23 cellular contexts compared by ENCODE assay signal in the genomic region with DNA sequence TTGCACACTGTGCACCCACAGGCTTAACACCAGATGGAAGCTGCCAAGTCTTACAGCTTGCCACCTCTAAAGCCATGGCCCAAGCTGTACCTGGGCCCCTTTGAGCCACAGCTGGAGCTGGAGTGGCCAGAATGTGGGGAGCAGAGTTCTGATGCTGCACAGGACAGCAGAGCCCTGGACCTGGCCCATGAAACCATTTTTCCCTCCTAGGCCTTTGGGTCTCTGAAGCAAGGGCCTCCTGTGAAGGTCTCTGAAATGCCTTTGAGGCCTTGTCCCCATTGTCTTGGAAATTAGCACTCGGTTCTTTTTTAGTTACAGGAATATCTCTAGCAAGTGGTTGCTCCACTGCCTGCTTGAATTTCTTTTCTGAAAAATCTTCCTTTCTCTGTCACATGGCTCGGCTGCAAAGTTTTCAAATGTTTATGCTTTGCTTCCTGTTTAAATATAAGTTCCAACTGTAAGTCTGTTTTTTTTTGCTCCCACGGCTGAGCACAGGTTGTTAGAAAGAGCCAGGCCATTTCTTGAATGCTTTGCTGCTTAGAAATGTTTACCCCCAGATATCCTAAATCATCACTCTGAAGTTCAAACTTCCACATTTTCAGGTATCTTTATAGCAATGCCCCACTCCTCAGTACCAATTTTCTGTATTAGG.
"Had no signal": no experiment of that assay in that cellular context is flagged by ENCODE, and none has a peak within 500 bp of the region (broad histone marks: within the 10 kb centered on the region; RNA-seq: fewer than 3 reads in every experiment).

No MANE protein-coding gene starts in this region.

- H3K9me3 ChIP-seq: prostate gland, right lobe of liver, testis, tibial nerve, upper lobe of right lung, vagina had no signal

- H3K4me1 Mint-ChIP-seq: naive thymus-derived CD4-positive, alpha-beta T cell; nephron progenitor cell; stimulated activated naive B cell treated with anti-CD40 and anti-IgM and Interleukin-4, amounts not matched to agents 10 μg/mL and 1 μg/mL and 100 μg/mL, for 72 hours; stimulated activated naive CD8-positive, alpha-beta T cell treated with anti-CD3 and anti-CD28 coated beads, Interleukin-15, amount 100 ng/mL, for 72 hours had no signal

- H3K4me1 ChIP-seq: parathyroid adenoma, prostate gland, right lobe of liver, testis, upper lobe of right lung, vagina had no signal

- H2AFZ ChIP-seq: hepatocyte, parathyroid adenoma had no signal

- H3K79me2 ChIP-seq: hepatocyte, parathyroid adenoma had no signal

- ATAC-seq: esophagus mucosa; left colon; left ventricle myocardium superior; naive thymus-derived CD4-positive, alpha-beta T cell; right lobe of liver; stimulated activated naive B cell treated with anti-CD40 and anti-IgM and Interleukin-4, amounts not matched to agents 10 μg/mL and 1 μg/mL and 100 μg/mL, for 72 hours; stimulated activated naive CD8-positive, alpha-beta T cell treated with anti-CD3 and anti-CD28 coated beads, Interleukin-15, amount 100 ng/mL, for 72 hours; upper lobe of right lung had no signal

- H3K36me3 ChIP-seq: prostate gland, right lobe of liver, tibial nerve, upper lobe of right lung, vagina had no signal

- H3K36me3 Mint-ChIP-seq: naive thymus-derived CD4-positive, alpha-beta T cell; stimulated activated naive B cell treated with anti-CD40 and anti-IgM and Interleukin-4, amounts not matched to agents 10 μg/mL and 1 μg/mL and 100 μg/mL, for 72 hours had no signal

- DNase-seq: effector memory CD4-positive, alpha-beta T cell; foreskin melanocyte; head of caudate nucleus; left colon; left ventricle myocardium superior; mesendoderm; naive thymus-derived CD4-positive, alpha-beta T cell; nephron progenitor cell; retina; right lobe of liver; stimulated activated CD4-positive, alpha-beta T cell treated with anti-CD3 and anti-CD28 coated beads, Interleukin-2, amount 100 ng/mL, for 24 hours; stimulated activated CD4-positive, alpha-beta T cell treated with anti-CD3 and anti-CD28 coated beads, Interleukin-4, amount 100 ng/mL, for 4 hours; stimulated activated naive B cell treated with anti-CD40 and anti-IgM and Interleukin-4, amounts not matched to agents 10 μg/mL and 1 μg/mL and 100 μg/mL, for 72 hours; stimulated activated naive CD8-positive, alpha-beta T cell treated with anti-CD3 and anti-CD28 coated beads, Interleukin-15, amount 100 ng/mL, for 72 hours; testis; upper lobe of right lung had no signal

- H3K27ac Mint-ChIP-seq: naive thymus-derived CD4-positive, alpha-beta T cell; nephron progenitor cell; stimulated activated naive B cell treated with anti-CD40 and anti-IgM and Interleukin-4, amounts not matched to agents 10 μg/mL and 1 μg/mL and 100 μg/mL, for 72 hours; stimulated activated naive CD8-positive, alpha-beta T cell treated with anti-CD3 and anti-CD28 coated beads, Interleukin-15, amount 100 ng/mL, for 72 hours had no signal

- H3K27ac ChIP-seq: hepatocyte, parathyroid adenoma, prostate gland, right lobe of liver, testis, tibial nerve, upper lobe of right lung, vagina had no signal

- H3K4me2 ChIP-seq: hepatocyte had no signal

- H3K27me3 Mint-ChIP-seq: stimulated activated naive B cell treated with anti-CD40 and anti-IgM and Interleukin-4, amounts not matched to agents 10 μg/mL and 1 μg/mL and 100 μg/mL, for 72 hours; stimulated activated naive CD8-positive, alpha-beta T cell treated with anti-CD3 and anti-CD28 coated beads, Interleukin-15, amount 100 ng/mL, for 72 hours had no signal

- H3K27me3 ChIP-seq: hepatocyte, right lobe of liver, testis, tibial nerve, upper lobe of right lung, vagina had no signal

- H3K4me3 ChIP-seq: hepatocyte, lung, prostate gland, right lobe of liver, testis, tibial nerve, upper lobe of right lung, vagina had no signal

- H3K9ac ChIP-seq: parathyroid adenoma had no signal

- H3K9me3 Mint-ChIP-seq: nephron progenitor cell; stimulated activated naive CD8-positive, alpha-beta T cell treated with anti-CD3 and anti-CD28 coated beads, Interleukin-15, amount 100 ng/mL, for 72 hours had no signal

- H3K4me3 Mint-ChIP-seq: naive thymus-derived CD4-positive, alpha-beta T cell; nephron progenitor cell; stimulated activated naive B cell treated with anti-CD40 and anti-IgM and Interleukin-4, amounts not matched to agents 10 μg/mL and 1 μg/mL and 100 μg/mL, for 72 hours; stimulated activated naive CD8-positive, alpha-beta T cell treated with anti-CD3 and anti-CD28 coated beads, Interleukin-15, amount 100 ng/mL, for 72 hours had no signal
